ENCODE assay signal across 8 cellular contexts in the genomic region with DNA sequence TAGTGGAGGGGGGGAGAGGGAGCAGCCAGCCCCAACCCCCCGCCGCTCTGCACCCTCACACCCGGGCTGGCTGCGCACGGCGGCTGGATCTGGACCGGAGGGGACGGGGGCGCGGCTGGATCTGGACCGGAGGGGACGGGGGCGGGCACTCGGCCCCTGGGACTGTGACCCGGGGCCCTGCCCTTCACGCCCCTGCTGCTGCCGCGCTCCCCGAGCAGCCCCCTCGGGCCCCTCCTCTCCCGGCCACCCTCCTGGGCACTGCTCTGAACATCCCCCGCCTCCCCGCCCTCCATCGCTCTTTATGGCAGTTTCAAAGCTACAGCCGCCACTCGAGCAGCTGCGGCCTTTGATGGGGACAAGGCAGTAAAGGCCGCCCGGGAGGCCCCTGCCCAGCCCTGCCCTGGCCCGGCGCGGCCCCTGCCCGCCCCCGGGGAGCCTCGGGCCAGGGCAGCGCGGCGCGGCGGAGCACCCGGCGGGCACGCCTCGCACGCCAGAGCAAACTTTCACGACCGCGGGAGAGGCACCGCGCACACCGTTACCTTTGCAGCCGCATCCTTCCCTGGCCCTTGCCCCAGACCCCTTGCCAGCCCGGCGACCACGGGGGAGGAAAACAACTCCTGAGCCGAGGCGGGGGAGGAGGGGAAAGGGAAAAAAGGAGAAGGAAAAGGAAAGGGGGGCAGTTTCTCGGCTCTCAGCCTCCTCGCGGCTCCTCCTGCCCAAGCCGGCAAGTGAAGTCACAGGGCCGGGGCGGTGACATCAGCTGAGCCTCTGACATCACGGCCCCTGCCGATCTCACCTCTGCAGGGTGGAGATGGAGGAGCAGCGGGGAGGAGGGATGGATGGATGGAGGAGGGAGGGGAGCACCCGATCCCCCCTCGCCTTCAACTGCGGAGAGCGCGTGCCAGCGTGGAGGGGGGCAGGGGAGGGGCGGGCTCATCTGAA. TPM values are rescaled to one million over a fixed set of nuclear protein-coding genes. Genes with fewer than 3 reads are reported as not detected.
A peak's percentile ranks its signal among the peaks of the same experiment; 100 is the strongest.
DNase-seq lines count a peak whose midpoint lies in the region; ATAC-seq, FAIRE-seq and TF ChIP-seq lines count a peak whose summit lies in the region.

No MANE protein-coding gene starts in this region.

- no peak overlapping the region; the same call in 1 of the 2 replicates for H3K14ac ChIP-seq in H9 (ENCODE audit: insufficient read depth, low read length)

- TF ChIP-seq CTCF in H9 (conservative IDR thresholded peaks at IDR 0.05) = no peak
- no peak for TF ChIP-seq CTCF in fibroblast of the aortic adventitia (IDR thresholded peaks at IDR 0.05; ENCODE audit: insufficient read depth, low read length)
- no peak for TF ChIP-seq CTCF in pancreas (IDR thresholded peaks at IDR 0.05)

- H3K23me2 ChIP-seq in H9 (ENCODE audit: insufficient read length, low read depth, low read length, poor library complexity, severe bottlenecking) = peaks cover 8% of the 10 kb centered on the region

- peaks cover 92% of the 10 kb centered on the region for H3K27me3 Mint-ChIP-seq in H9 (ENCODE audit: low read depth)
- peaks cover 22% of the 10 kb centered on the region for H3K27me3 Mint-ChIP-seq in activated CD8-positive, alpha-beta memory T cell treated with anti-CD3 and anti-CD28 coated beads, Interleukin-2, amount 10 ng/mL, durations not matched to agents 7 days and 5 days

- H3K79me1 ChIP-seq in H9 (ENCODE audit: insufficient read depth, low read depth, low read length, poor library complexity, severe bottlenecking) = no peaks in the 10 kb centered on the region

- no peak overlapping the region for H2AK5ac ChIP-seq in H9 (ENCODE audit: insufficient read length, low read length)

- no peak overlapping the region for H2BK12ac ChIP-seq in H9 (ENCODE audit: insufficient read length, low read depth, low read length)

- no CpG with 5 or more reads among the region's 73 CpGs for WGBS in H9 (ENCODE audit: extremely low coverage, insufficient read length, low lambda C conversion rate)
- WGBS in pancreas, 2 donors = 6 to 8% methylated on average over 63 to 73 of the region's 73 CpGs

- intact Hi-C loops in pancreas (cut with DNase I) = no loop called here

- H3K79me2 ChIP-seq in H9 (ENCODE audit: insufficient read depth, low read length) (no peaks in the 10 kb centered on the region; the same call in 1 of the 2 replicates), Karpas-422 (ENCODE audit: low read length) (no peaks in the 10 kb centered on the region)

- CTCF ChIA-PET in activated CD8-positive, alpha-beta memory T cell treated with anti-CD3 and anti-CD28 coated beads, Interleukin-2, amount 10 ng/mL, durations not matched to agents 7 days and 5 days (lab: Charles Lee) = interaction anchor here (2.6 kb wide), 1 partner anchor 113 kb away, joined by 8 read pairs; no protein-coding TSS in a partner anchor

- no peaks in the 10 kb centered on the region for H3K4me1 ChIP-seq in H9 (ENCODE audit: insufficient read depth, low read length)
- H3K4me1 ChIP-seq in pancreas = no peaks in the 10 kb centered on the region
- H3K4me1 ChIP-seq in Karpas-422 (ENCODE audit: low read length) = peaks cover 15% of the 10 kb centered on the region

- peaks cover 9 to 28% of the 10 kb centered on the region in 2 experiments for H3K4me1 Mint-ChIP-seq in H9
- H3K4me1 Mint-ChIP-seq in activated CD8-positive, alpha-beta memory T cell treated with anti-CD3 and anti-CD28 coated beads, Interleukin-2, amount 10 ng/mL, durations not matched to agents 7 days and 5 days = peaks cover 33% of the 10 kb centered on the region

- H3K9me2 ChIP-seq in Karpas-422 (replicated peaks; ENCODE audit: insufficient read depth, low read length) = no peaks in the 10 kb centered on the region

- peak overlapping the region; percentile 51 for H3K4me3 ChIP-seq in fibroblast of the aortic adventitia (ENCODE audit: low read depth, low read length)
- H3K4me3 ChIP-seq in pancreas = peak overlapping the region in 1 of 4 donors; percentile 27
- no peak overlapping the region for H3K4me3 ChIP-seq in Karpas-422 (ENCODE audit: low read length)

- no peak overlapping the region for H3K18ac ChIP-seq in H9 (ENCODE audit: insufficient read length, low read depth, low read length)

- no peak overlapping the region for H3K9ac ChIP-seq in H9 (ENCODE audit: extremely low read depth, insufficient read length, low read length)
- H3K9ac ChIP-seq in Karpas-422 (ENCODE audit: low read length) = no peak overlapping the region

- H4K20me1 ChIP-seq in H9 (ENCODE audit: control insufficient read depth, insufficient read depth, insufficient read length) = no peaks in the 10 kb centered on the region
- peaks cover 24% of the 10 kb centered on the region; the same call in 1 of the 2 replicates for H4K20me1 ChIP-seq in Karpas-422 (ENCODE audit: insufficient read depth, low read depth, low read length)

- H3K9me3 ChIP-seq in H9 (ENCODE audit: control insufficient read depth, low read depth, low read length) = no peaks in the 10 kb centered on the region
- no peaks in the 10 kb centered on the region for H3K9me3 ChIP-seq in pancreas
- no peaks in the 10 kb centered on the region for H3K9me3 ChIP-seq in Karpas-422 (ENCODE audit: low read length)

- no peak overlapping the region for H3K27ac Mint-ChIP-seq in H9
- no peak overlapping the region for H3K27ac Mint-ChIP-seq in activated CD8-positive, alpha-beta memory T cell treated with anti-CD3 and anti-CD28 coated beads, Interleukin-2, amount 10 ng/mL, durations not matched to agents 7 days and 5 days

- no peak for FAIRE-seq in pancreas (lab: Jason Lieb, UNC)

- H3K9me3 Mint-ChIP-seq in H9 = no peaks in the 10 kb centered on the region
- H3K9me3 Mint-ChIP-seq in activated CD8-positive, alpha-beta memory T cell treated with anti-CD3 and anti-CD28 coated beads, Interleukin-2, amount 10 ng/mL, durations not matched to agents 7 days and 5 days (ENCODE audit: low read depth) = no peaks in the 10 kb centered on the region

- no peak overlapping the region for H2BK5ac ChIP-seq in H9 (ENCODE audit: insufficient read length, low read length)

- peak; percentile 70 for ATAC-seq in activated CD8-positive, alpha-beta memory T cell treated with anti-CD3 and anti-CD28 coated beads, Interleukin-2, amount 10 ng/mL, durations not matched to agents 7 days and 5 days
- ATAC-seq in pancreas = peak; percentile 40 to 47 (median 42)

- no peak overlapping the region for H2BK20ac ChIP-seq in H9 (ENCODE audit: low read depth, low read length, poor library complexity, severe bottlenecking)

- H3K36me3 ChIP-seq in pancreas = no peaks in the 10 kb centered on the region
- H3K36me3 ChIP-seq in Karpas-422 (ENCODE audit: insufficient read depth, low read length) = no peaks in the 10 kb centered on the region

- peak overlapping the region; percentile 34 for H3K4me2 ChIP-seq in H9 (ENCODE audit: insufficient read depth, insufficient read length, low read length)
- H3K4me2 ChIP-seq in Karpas-422 (ENCODE audit: low read depth, low read length, poor library complexity, severe bottlenecking) = no peak overlapping the region

- H3T11ph ChIP-seq in H9 (ENCODE audit: low read length) = no peak overlapping the region

- H3K23ac ChIP-seq in H9 (ENCODE audit: insufficient read length, low read depth, low read length) = no peak overlapping the region

- no peak overlapping the region for H3K56ac ChIP-seq in H9 (ENCODE audit: insufficient read length, low read depth, low read length)

- no peak overlapping the region for H3K27ac ChIP-seq in H9 (ENCODE audit: insufficient read length, low read depth, low read length)
- H3K27ac ChIP-seq in pancreas = no peak overlapping the region
- no peak overlapping the region for H3K27ac ChIP-seq in Karpas-422 (ENCODE audit: low read length)

- H3K36me3 Mint-ChIP-seq in H9 (ENCODE audit: insufficient read depth in 1 of 3, low read depth in 3 of 3) = no peaks in the 10 kb centered on the region
- H3K36me3 Mint-ChIP-seq in activated CD8-positive, alpha-beta memory T cell treated with anti-CD3 and anti-CD28 coated beads, Interleukin-2, amount 10 ng/mL, durations not matched to agents 7 days and 5 days = no peaks in the 10 kb centered on the region

- no peak overlapping the region for H2BK120ac ChIP-seq in H9 (ENCODE audit: low read depth, low read length, poor library complexity, severe bottlenecking)

- no peak overlapping the region for H2BK15ac ChIP-seq in H9 (ENCODE audit: low read depth, low read length)

- no peak overlapping the region for H4K8ac ChIP-seq in H9 (replicated peaks; ENCODE audit: insufficient read length, low read depth, low read length)

- no peak overlapping the region for H2AFZ ChIP-seq in H9 (ENCODE audit: low read length)
- H2AFZ ChIP-seq in Karpas-422 (ENCODE audit: low read length) = no peak overlapping the region

- H3K4ac ChIP-seq in H9 (ENCODE audit: low read depth, low read length) = no peak overlapping the region

- no peak overlapping the region for H4K91ac ChIP-seq in H9 (ENCODE audit: insufficient read length, low read depth, low read length)

- no peak for DNase-seq in H9
- DNase-seq in activated CD8-positive, alpha-beta memory T cell treated with anti-CD3 and anti-CD28 coated beads, Interleukin-2, amount 10 ng/mL, durations not matched to agents 7 days and 5 days = peak; percentile 69
- no peak for DNase-seq in fibroblast of the aortic adventitia (ENCODE audit: low read depth)
- peak in 2 of 6 donors; percentile 63 for DNase-seq in pancreas
- no peak for DNase-seq in Karpas-422
- DNase-seq in NCI-H526 treated with DMSO at 0.1 percent for 48 hours (lab: John Stamatoyannopoulos, UW) = no peak
- DNase-seq in NCI-H82 (lab: John Stamatoyannopoulos, UW) = no peak
- DNase-seq in A172 (ENCODE audit: low spot score) = no peak

- H4K5ac ChIP-seq in H9 (ENCODE audit: insufficient read length, low read depth, low read length) = no peak overlapping the region

- peak overlapping the region; percentile 52 to 79 for H3K4me3 Mint-ChIP-seq in H9
- H3K4me3 Mint-ChIP-seq in activated CD8-positive, alpha-beta memory T cell treated with anti-CD3 and anti-CD28 coated beads, Interleukin-2, amount 10 ng/mL, durations not matched to agents 7 days and 5 days = peak overlapping the region; percentile 21

- H3K27me3 ChIP-seq in H9 (ENCODE audit: insufficient read depth, low read length) (peaks cover 10% of the 10 kb centered on the region; the same call in 1 of the 2 replicates), pancreas (peaks cover 0 to 6% (median 0%) of the 10 kb centered on the region in 4 donors), Karpas-422 (ENCODE audit: low read length) (no peaks in the 10 kb centered on the region)

RNA-seq across cellular contexts. Expression of a gene that starts 13.1 kb away (rescaled TPM):
- total RNA-seq in H9 (2021) (75.6 and 76.5 TPM in 2 replicates), fibroblast of the aortic adventitia (ENCODE audit: low replicate concordance) (15.1 and 27.4 TPM in 2 replicates), pancreas (10 to 100 TPM; 15.8 to 28.3 (median 17.8) TPM)
- 10 to 100 TPM; 73.1 to 82.5 TPM for total RNA-seq in activated CD8-positive, alpha-beta memory T cell treated with anti-CD3 and anti-CD28 coated beads, Interleukin-2, amount 10 ng/mL, durations not matched to agents 7 days and 5 days
- 1 to 10 TPM; 7.8 to 8.1 TPM for polyA plus RNA-seq in pancreas
- 38.1 and 60.1 TPM in 2 replicates for total RNA-seq in Karpas-422 (2014; rRNA removed; shearing (Covaris generic); ENCODE audit: low replicate concordance)
- total RNA-seq in A172 (2014; rRNA removed; shearing (Covaris generic)) = 12.4 and 26.0 TPM in 2 replicates
